ENCODE assay signal across 11 cellular contexts in the genomic region with DNA sequence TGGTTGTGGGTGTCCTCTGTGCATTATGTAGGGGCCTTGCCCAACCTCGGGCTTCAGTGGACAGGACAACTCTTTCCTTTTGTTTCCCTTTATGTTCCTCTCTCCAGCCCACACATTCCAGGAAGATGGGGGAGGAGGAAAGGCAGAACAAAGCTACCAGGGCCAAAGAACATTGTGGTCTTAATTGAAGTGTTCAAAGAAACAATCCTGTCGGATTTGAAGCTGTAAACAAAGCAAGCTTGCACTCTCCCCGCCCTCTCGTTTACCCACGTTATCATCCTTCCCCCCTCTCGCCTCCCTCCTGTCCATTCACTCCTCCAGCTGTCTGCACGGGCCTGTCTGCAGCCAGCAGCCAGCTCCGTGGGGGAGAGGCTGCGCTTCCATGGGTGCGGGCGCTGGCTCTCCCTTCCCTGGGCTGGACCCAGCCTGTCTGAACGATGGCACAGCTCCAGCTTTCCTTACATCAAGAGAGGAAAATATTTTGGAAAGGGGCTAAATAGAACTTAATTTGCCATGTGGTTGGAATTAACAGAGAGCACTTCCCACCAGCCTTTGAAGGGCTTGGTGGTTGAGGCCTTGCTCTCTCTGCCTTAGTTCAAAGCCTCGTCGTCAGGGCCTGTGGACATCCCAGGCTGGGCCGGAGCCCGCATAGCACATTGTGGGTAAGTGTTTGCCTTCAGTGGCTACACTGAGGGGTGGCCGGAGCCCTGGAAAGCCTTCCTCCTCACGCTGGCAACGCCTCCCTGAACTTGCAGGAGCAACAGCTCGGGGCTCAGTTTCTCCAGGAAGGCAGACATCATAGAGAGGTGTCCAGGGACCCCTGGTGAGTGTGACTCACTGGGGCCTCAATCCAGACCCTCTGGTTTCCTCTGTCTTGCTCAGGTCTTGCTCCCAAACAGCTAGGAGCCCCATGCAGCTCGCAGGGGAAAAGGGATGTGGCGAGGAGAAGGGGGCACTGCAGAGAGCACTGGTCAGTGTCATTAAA.
DNase-seq lines count a peak whose midpoint lies in the region; ATAC-seq and TF ChIP-seq lines count a peak whose summit lies in the region.
"Had no signal": no experiment of that assay in that cellular context is flagged by ENCODE, and none has a peak within 500 bp of the region (broad histone marks: within the 10 kb centered on the region; RNA-seq: fewer than 3 reads in every experiment).

No MANE protein-coding gene starts in this region.

- no peaks in the 10 kb centered on the region for H4K20me1 ChIP-seq in PC-3 (ENCODE audit: low read length)

- no peaks in the 10 kb centered on the region for H3K9me3 Mint-ChIP-seq in CD8-positive, alpha-beta T cell

- H3K4me3 ChIP-seq in SK-N-MC: no peak overlapping the region
- H3K4me3 ChIP-seq in foreskin fibroblast (ENCODE audit: low read depth in 1 of 2, low read length in 2 of 2): no peak overlapping the region
- H3K4me3 ChIP-seq in ovary: no peak overlapping the region
- no peak overlapping the region for H3K4me3 ChIP-seq in PC-3 (ENCODE audit: low read length)
- H3K4me3 ChIP-seq in CD8-positive, alpha-beta T cell (ENCODE audit: low read depth, low read length): no peak overlapping the region

- H3K9me3 ChIP-seq in SK-N-MC (ENCODE audit: low read depth, low read length) (no peaks in the 10 kb centered on the region), ovary (no peaks in the 10 kb centered on the region), PC-3 (ENCODE audit: low read length) (no peaks in the 10 kb centered on the region)
- no peaks in the 10 kb centered on the region for H3K9me3 ChIP-seq in CD8-positive, alpha-beta T cell (ENCODE audit: low read length)

- DNase-seq in COR-L47 (lab: John Stamatoyannopoulos, UW): peak; percentile 81
- DNase-seq in SK-N-MC (ENCODE audit: low read depth, low spot score): no peak
- DNase-seq in foreskin fibroblast: peak; percentile 52 to 74
- DNase-seq in ovary: peak; percentile 86 to 94 (median 90)
- no peak for DNase-seq in PC-3
- no peak for DNase-seq in CD8-positive, alpha-beta T cell
- DNase-seq in NCI-H2196 treated with DMSO at 0.1 percent for 48 hours (lab: John Stamatoyannopoulos, UW; ENCODE audit: unreplicated experiment): no peak
- DNase-seq in NAMALWA (ENCODE audit: low spot score): no peak
- DNase-seq: EL; NCI-H524; stimulated activated naive CD4-positive, alpha-beta T cell treated with Interleukin-2 at 50 U/mL for 16 hours had no signal

- POLR2A ChIA-PET in PC-3 (lab: Charles Lee; ENCODE audit: unreplicated experiment): no interaction called here
- POLR2A ChIA-PET in CD8-positive, alpha-beta T cell (lab: Charles Lee): no interaction called here

- TF ChIP-seq EP300 in ovary (IDR thresholded peaks at IDR 0.05): no peak

- H3K4me3 Mint-ChIP-seq in CD8-positive, alpha-beta T cell: no peak overlapping the region

- no TSS peak for BruUV-seq in PC-3 (replicated peaks; lab: Mats Ljungman, UMichigan)

- no peak overlapping the region for H3K4me2 ChIP-seq in PC-3 (ENCODE audit: low read length)

- H3K9ac ChIP-seq in SK-N-MC (ENCODE audit: insufficient read length): peak overlapping the region; percentile 35
- no peak overlapping the region for H3K9ac ChIP-seq in PC-3 (ENCODE audit: low read length)

- CTCF ChIA-PET in PC-3 (lab: Charles Lee): no interaction called here
- CTCF ChIA-PET in CD8-positive, alpha-beta T cell (lab: Charles Lee): no interaction called here

- no peak overlapping the region for H2AFZ ChIP-seq in PC-3 (ENCODE audit: low read length)

- H3K79me2 ChIP-seq in PC-3 (ENCODE audit: low read length): no peaks in the 10 kb centered on the region

- H3K9me2 ChIP-seq in PC-3 (replicated peaks; ENCODE audit: low read length): no peaks in the 10 kb centered on the region

- intact Hi-C loops in ovary (cut with DNase I): no loop called here
- intact Hi-C loops in PC-3 (cut with micrococcal nuclease): no loop called here
- intact Hi-C loops in CD8-positive, alpha-beta T cell (cut with DNase I, micrococcal nuclease): no loop called here

- no peak for TF ChIP-seq CTCF in foreskin fibroblast (IDR thresholded peaks at IDR 0.05; ENCODE audit: low read depth, low read length)
- no peak for TF ChIP-seq CTCF in ovary (IDR thresholded peaks at IDR 0.05)
- TF ChIP-seq CTCF in PC-3 (conservative IDR thresholded peaks at IDR 0.05; ENCODE audit: low read depth, low read length): no peak
- no peak for TF ChIP-seq CTCF in CD8-positive, alpha-beta T cell (IDR thresholded peaks at IDR 0.05)

- H3F3A ChIP-seq in PC-3 (ENCODE audit: low read length, unreplicated experiment): no peaks in the 10 kb centered on the region

- peaks cover 18% of the 10 kb centered on the region for H3K4me1 ChIP-seq in ovary (ENCODE audit: insufficient read depth)
- H3K4me1 ChIP-seq in PC-3 (ENCODE audit: insufficient read depth, low read length): no peaks in the 10 kb centered on the region
- no peaks in the 10 kb centered on the region for H3K4me1 ChIP-seq in CD8-positive, alpha-beta T cell (ENCODE audit: insufficient read depth, low read length)

- no peaks in the 10 kb centered on the region for H3K36me3 Mint-ChIP-seq in CD8-positive, alpha-beta T cell

- H3K27me3 ChIP-seq in ovary: no peaks in the 10 kb centered on the region
- H3K27me3 ChIP-seq in PC-3 (ENCODE audit: low read length): peaks cover 57% of the 10 kb centered on the region
- H3K27me3 ChIP-seq in CD8-positive, alpha-beta T cell (ENCODE audit: insufficient read depth, low read length): no peaks in the 10 kb centered on the region

- H3K36me3 ChIP-seq in SK-N-MC (ENCODE audit: insufficient read depth, low read length): no peaks in the 10 kb centered on the region
- no peaks in the 10 kb centered on the region for H3K36me3 ChIP-seq in ovary
- no peaks in the 10 kb centered on the region for H3K36me3 ChIP-seq in PC-3 (ENCODE audit: low read depth, low read length)
- no peaks in the 10 kb centered on the region for H3K36me3 ChIP-seq in CD8-positive, alpha-beta T cell (ENCODE audit: insufficient read depth, low read length)

- H3K27me3 Mint-ChIP-seq in CD8-positive, alpha-beta T cell (ENCODE audit: low read depth): peaks cover 2% of the 10 kb centered on the region

- no peak for ATAC-seq in PC-3
- ATAC-seq in CD8-positive, alpha-beta T cell: no peak

- no peak overlapping the region for H3K27ac Mint-ChIP-seq in CD8-positive, alpha-beta T cell

- peaks cover 10% of the 10 kb centered on the region for H3K4me1 Mint-ChIP-seq in CD8-positive, alpha-beta T cell (ENCODE audit: low read depth)

- 23 to 26% (median 25%) methylated on average over 22 of the region's 22 CpGs for whole genome bisulfite sequencing in ovary, 3 donors

- no peak overlapping the region for H3K27ac ChIP-seq in SK-N-MC
- H3K27ac ChIP-seq in ovary: peak overlapping the region; percentile 1 to 58
- no peak overlapping the region for H3K27ac ChIP-seq in PC-3 (ENCODE audit: low read length)
- no peak overlapping the region for H3K27ac ChIP-seq in CD8-positive, alpha-beta T cell (ENCODE audit: low read depth, low read length)

- TF ChIP-seq POLR2A in ovary (IDR thresholded peaks at IDR 0.05): peak; percentile 3

Comparison
In these comparisons a context has a peak if more than half of its experiments do, and no peak if none do; other contexts are left out.
1. DNase-seq: peak in COR-L47 (single experiment), foreskin fibroblast (2 of 2) and ovary (5 of 5); none in SK-N-MC (single experiment), PC-3 (single experiment), CD8-positive, alpha-beta T cell (0 of 7), NCI-H2196 treated with DMSO at 0.1 percent for 48 hours (single experiment) and NAMALWA (single experiment).
2. H3K27ac ChIP-seq: peak in ovary (2 of 2); none in SK-N-MC (single experiment), PC-3 (single experiment) and CD8-positive, alpha-beta T cell (single experiment).